ENCODE assay signal across 10 cellular contexts in the genomic region with DNA sequence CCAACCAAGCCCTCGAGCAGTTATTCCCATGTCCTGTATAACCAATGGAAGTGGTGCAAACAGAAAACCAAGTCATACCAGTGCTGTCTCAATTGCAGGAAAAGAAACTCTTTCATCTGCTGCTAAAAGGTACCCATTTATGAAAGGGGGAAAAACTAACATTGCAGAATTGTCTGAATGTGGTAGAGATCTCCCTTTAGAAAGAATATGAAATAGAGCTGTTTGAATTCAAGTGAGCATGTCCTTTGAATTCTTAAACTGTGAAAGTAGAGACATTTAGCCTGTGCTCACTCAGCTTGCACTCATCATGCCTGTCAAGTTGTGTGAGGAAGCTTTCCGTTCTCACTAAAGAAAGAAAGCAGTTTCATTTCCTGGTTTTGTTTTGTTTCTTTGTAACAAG.
DNase-seq lines count a peak whose midpoint lies in the region; ATAC-seq, FAIRE-seq and TF ChIP-seq lines count a peak whose summit lies in the region.
"Had no signal": no experiment of that assay in that cellular context is flagged by ENCODE, and none has a peak within 500 bp of the region (broad histone marks: within the 10 kb centered on the region; RNA-seq: fewer than 3 reads in every experiment).

No MANE protein-coding gene starts in this region.

- no peak overlapping the region for H3K27ac ChIP-seq in neural progenitor cell

- no peak overlapping the region for H2AFZ ChIP-seq in neural progenitor cell (replicated peaks)

- H3K4me3 Mint-ChIP-seq in neural progenitor cell = no peak overlapping the region

- H3K27ac Mint-ChIP-seq in neural progenitor cell = no peak overlapping the region

- DNase-seq in GM18507 (ENCODE audit: extremely low spot score, insufficient read length, low read depth) = no peak
- DNase-seq in left ventricle myocardium superior = no peak
- no peak for DNase-seq in stimulated activated CD4-positive, alpha-beta T cell treated with anti-CD3 and anti-CD28 coated beads, Interleukin-12 subunit alpha, Interleukin-12 subunit beta, amount 100 ng/mL, for 4 hours
- DNase-seq in neural progenitor cell (ENCODE audit: low spot score) = no peak
- DNase-seq in D721Med (ENCODE audit: insufficient read length, low spot score) = no peak
- no peak for DNase-seq in SHP77 (lab: John Stamatoyannopoulos, UW)
- DNase-seq: NCI-H1930 had no signal

- ATAC-seq in GM21381 (IDR thresholded peaks at IDR 0.05; ENCODE audit: unreplicated experiment) (peak; percentile 79), HG03460 (IDR thresholded peaks at IDR 0.05; ENCODE audit: unreplicated experiment) (peak; percentile 71), left ventricle myocardium superior (peak; percentile 39)
- ATAC-seq: esophagus mucosa had no signal

- no peaks in the 10 kb centered on the region for H3K27me3 Mint-ChIP-seq in neural progenitor cell (ENCODE audit: insufficient read depth, low read depth)

- H3K4me1 Mint-ChIP-seq in neural progenitor cell = peaks cover 11% of the 10 kb centered on the region

- no peak overlapping the region for H3K4me3 ChIP-seq in neural progenitor cell

- no peaks in the 10 kb centered on the region for H3K27me3 ChIP-seq in neural progenitor cell

- no peak overlapping the region for H3K4me2 ChIP-seq in neural progenitor cell

- TF ChIP-seq CTCF in neural progenitor cell (IDR thresholded peaks at IDR 0.05) (no peak), D721Med (IDR thresholded peaks at IDR 0.05; ENCODE audit: insufficient read depth, missing control alignments) (no peak)

- peaks cover 19% of the 10 kb centered on the region for H3K79me2 ChIP-seq in neural progenitor cell (ENCODE audit: low read depth)

- peaks cover 8% of the 10 kb centered on the region for H3K36me3 Mint-ChIP-seq in neural progenitor cell

- peaks cover 4% of the 10 kb centered on the region for H3F3A ChIP-seq in neural progenitor cell (ENCODE audit: low read depth)

- H3K9me3 Mint-ChIP-seq in neural progenitor cell = no peaks in the 10 kb centered on the region

- peaks cover 15% of the 10 kb centered on the region for H4K20me1 ChIP-seq in neural progenitor cell (ENCODE audit: low read depth)

- H3K9ac ChIP-seq in neural progenitor cell = no peak overlapping the region

- peaks cover 8% of the 10 kb centered on the region for H3K36me3 ChIP-seq in neural progenitor cell

- H3K4me1 ChIP-seq in neural progenitor cell = peaks cover 15% of the 10 kb centered on the region

- intact Hi-C loops in left ventricle myocardium superior (cut with micrococcal nuclease) = no loop called here

- no peaks in the 10 kb centered on the region for H3K9me3 ChIP-seq in neural progenitor cell (ENCODE audit: low read depth)

- peak; percentile 71 for FAIRE-seq in GM18507 (lab: Jason Lieb, UNC)
- no peak for FAIRE-seq in D721Med (lab: Jason Lieb, UNC)
